Comparison of ENCODE assay signal across 8 cellular contexts in the genomic region with DNA sequence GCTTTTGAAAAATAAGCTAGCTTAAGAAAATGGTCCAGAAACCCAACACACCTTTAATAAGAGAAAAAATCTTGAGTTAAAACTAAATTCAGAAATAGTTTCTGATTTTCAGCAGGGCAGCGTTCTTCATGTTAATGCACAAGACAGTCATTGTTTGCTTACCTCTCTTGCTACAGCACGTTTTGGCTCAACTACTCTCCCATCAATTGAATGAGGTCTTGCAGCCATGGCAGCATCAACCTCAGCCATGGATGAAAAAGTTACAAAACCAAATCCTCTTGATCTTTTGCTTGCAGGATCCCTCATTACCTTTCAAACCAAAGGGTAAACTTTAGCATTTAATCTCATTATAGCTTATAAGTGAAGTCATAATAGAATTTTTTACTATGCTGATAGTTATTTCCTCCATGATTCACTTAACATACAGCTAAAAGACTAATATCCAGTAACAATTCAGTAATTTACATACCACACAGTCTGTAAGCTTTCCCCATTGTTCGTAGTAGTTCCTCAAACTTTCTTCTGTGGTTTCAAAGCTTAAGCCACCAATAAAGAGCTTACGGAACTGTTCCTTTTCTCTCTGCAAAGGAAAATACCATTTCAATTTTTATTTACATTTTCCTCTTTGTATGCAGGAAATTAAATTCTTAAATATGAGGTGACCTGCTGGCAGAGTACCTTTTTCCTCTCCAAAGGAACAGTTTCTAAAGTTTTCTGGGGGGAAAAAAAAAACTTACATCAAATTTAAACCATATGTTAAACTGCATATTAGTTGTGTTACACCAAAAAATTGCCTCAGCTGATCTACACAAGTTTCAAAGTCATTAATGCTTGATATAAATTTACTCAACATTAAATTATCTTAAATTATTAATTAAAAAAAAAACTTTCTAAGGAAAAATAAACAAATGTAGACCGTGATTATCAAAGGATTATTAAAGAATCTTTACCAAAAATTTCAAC. TPM values are rescaled to one million over a fixed set of nuclear protein-coding genes. Genes with fewer than 3 reads are reported as not detected.
DNase-seq lines count a peak whose midpoint lies in the region; ATAC-seq and TF ChIP-seq lines count a peak whose summit lies in the region.

No MANE protein-coding gene starts in this region.

- DNase-seq in A673 (ENCODE audit: low spot score) (no peak), HT-29 (ENCODE audit: low spot score) (peak; percentile 57), memory B cell (ENCODE audit: low spot score in 2 of 2) (no peak), erythroblast (lab: John Stamatoyannopoulos, UW) (no peak), kidney glomerular epithelial cell (lab: John Stamatoyannopoulos, UW) (no peak)

- H3K4me3 Mint-ChIP-seq in activated naive CD8-positive, alpha-beta T cell = peak overlapping the region; percentile 99
- H3K4me3 Mint-ChIP-seq in memory B cell = peak overlapping the region; percentile 100

- H3K27ac Mint-ChIP-seq in activated naive CD8-positive, alpha-beta T cell = peak overlapping the region; percentile 100
- peak overlapping the region; percentile 99 for H3K27ac Mint-ChIP-seq in memory B cell

- peak; percentile 15 for ATAC-seq in memory B cell (ENCODE audit: low read depth)
- no peak for ATAC-seq in HG02970 (IDR thresholded peaks at IDR 0.05; ENCODE audit: low FRiP score, unreplicated experiment)
- no peak for ATAC-seq in HG02798 (IDR thresholded peaks at IDR 0.05; ENCODE audit: poor library complexity, unreplicated experiment)

- peaks cover 46% of the 10 kb centered on the region for H3K4me1 ChIP-seq in A673 (ENCODE audit: insufficient read depth, low read length, poor library complexity, severe bottlenecking)

- TF ChIP-seq CTCF in A673 (conservative IDR thresholded peaks at IDR 0.05; ENCODE audit: low read depth, low read length) = no peak

- H3K27me3 ChIP-seq in A673 (replicated peaks; ENCODE audit: insufficient read depth, low read depth, low read length, poor library complexity) = no peaks in the 10 kb centered on the region

- peaks cover 71% of the 10 kb centered on the region for H3K36me3 ChIP-seq in A673 (ENCODE audit: insufficient read depth, low read length, poor library complexity, severe bottlenecking)

- H3K4me3 ChIP-seq in A673 (ENCODE audit: low read depth, low read length, poor library complexity, severe bottlenecking) = peak overlapping the region; percentile 91

- H3K27me3 Mint-ChIP-seq in activated naive CD8-positive, alpha-beta T cell = no peaks in the 10 kb centered on the region
- no peaks in the 10 kb centered on the region for H3K27me3 Mint-ChIP-seq in memory B cell

- POLR2A ChIA-PET in A673 (lab: Charles Lee; ENCODE audit: low non-redundant PET) = interaction anchor here (0.7 to 1.2 kb wide), 2 partner anchors 99 to 114 kb away, joined by 3 read pairs; no protein-coding TSS in a partner anchor

- no TSS peak for BruUV-seq in A673 (replicated peaks; lab: Mats Ljungman, UMichigan)

- H3K9me3 Mint-ChIP-seq in activated naive CD8-positive, alpha-beta T cell (ENCODE audit: low read depth) = no peaks in the 10 kb centered on the region
- no peaks in the 10 kb centered on the region for H3K9me3 Mint-ChIP-seq in memory B cell

- TF ChIP-seq POLR2A in erythroblast (IDR thresholded peaks at IDR 0.05; ENCODE audit: low read length) = no peak

- H3K36me3 Mint-ChIP-seq in activated naive CD8-positive, alpha-beta T cell = peaks cover 48% of the 10 kb centered on the region
- H3K36me3 Mint-ChIP-seq in memory B cell = peaks cover 50% of the 10 kb centered on the region

- CTCF ChIA-PET in A673 (lab: Charles Lee) = interaction anchor here (0.7 to 1.2 kb wide), 2 partner anchors 10 to 119 kb away, joined by 3 to 4 read pairs; no protein-coding TSS in a partner anchor

- H3K9me3 ChIP-seq in A673 (ENCODE audit: low read depth, low read length, poor library complexity, severe bottlenecking) = no peaks in the 10 kb centered on the region

- intact Hi-C loops in A673 (cut with micrococcal nuclease; ENCODE audit: unreplicated experiment) = loop anchor here (2.0 to 5.0 kb wide), 2 partner anchors 107 to 305 kb away; no protein-coding TSS in a partner anchor

- H3K4me1 Mint-ChIP-seq in activated naive CD8-positive, alpha-beta T cell (ENCODE audit: low read depth) = peaks cover 49% of the 10 kb centered on the region
- H3K4me1 Mint-ChIP-seq in memory B cell = peaks cover 40% of the 10 kb centered on the region

- no peak overlapping the region for H3K27ac ChIP-seq in A673 (ENCODE audit: low read depth, low read length, poor library complexity, severe bottlenecking)

RNA-seq across cellular contexts. Expression of gene HNRNPA2B1, which starts 3.1 kb away (rescaled TPM):
- total RNA-seq in A673 (2021) = 1,150 and 1,229 TPM in 2 replicates
- 237 and 272 TPM in 2 replicates for total RNA-seq in HT-29 (2014; rRNA removed; shearing (Covaris generic))

RNA-seq across cellular contexts. Expression of gene CBX3, which starts 4.1 kb away (rescaled TPM):
- total RNA-seq in A673 (2021) = 228 TPM in 2 replicates
- total RNA-seq in HT-29 (2014; rRNA removed; shearing (Covaris generic)) = 154 and 163 TPM in 2 replicates

RNA-seq across cellular contexts. Expression of gene NFE2L3, which starts 45.4 kb away (rescaled TPM):
- total RNA-seq in A673 (2021) = 8.5 and 8.6 TPM in 2 replicates
- 43.7 and 45.3 TPM in 2 replicates for total RNA-seq in HT-29 (2014; rRNA removed; shearing (Covaris generic))
